ENCODE assay signal across 29 cellular contexts in the genomic region with DNA sequence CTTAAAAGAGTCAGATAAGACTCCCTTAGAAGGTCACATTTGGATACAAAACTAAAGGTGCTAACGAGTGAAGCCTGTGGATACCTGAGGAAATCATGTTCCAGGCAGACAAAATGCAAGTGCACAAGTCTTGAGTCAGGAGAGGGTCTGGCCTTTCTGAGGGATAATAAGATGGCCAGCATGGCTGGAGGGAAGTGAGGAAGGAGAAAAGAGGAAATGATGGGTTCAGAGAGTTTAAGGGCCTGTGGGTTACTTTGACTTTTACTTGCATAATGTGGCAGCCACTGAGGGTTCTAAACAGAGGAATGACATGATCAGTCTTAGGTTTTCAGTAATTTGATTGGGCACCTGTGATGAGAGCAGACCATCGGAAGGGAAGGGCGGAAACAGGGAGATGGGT. TPM values are rescaled to one million over a fixed set of nuclear protein-coding genes. Genes with fewer than 3 reads are reported as not detected.
"Had no signal": no experiment of that assay in that cellular context is flagged by ENCODE, and none has a peak within 500 bp of the region (broad histone marks: within the 10 kb centered on the region; RNA-seq: fewer than 3 reads in every experiment).

No MANE protein-coding gene starts in this region.

- H3K9me3 Mint-ChIP-seq: activated CD4-positive, alpha-beta memory T cell treated with anti-CD3 and anti-CD28 coated beads, Interleukin-2, amount 10 ng/mL, durations not matched to agents 7 days and 5 days had no signal

- H3K27me3 ChIP-seq: body of pancreas had no signal

- H3K4me1 Mint-ChIP-seq: activated CD4-positive, alpha-beta T cell treated with anti-CD3 and anti-CD28 coated beads for 36 hours; T-helper 17 cell had no signal

- H3K4me1 ChIP-seq: SJSA1 had no signal

- ATAC-seq: activated CD4-positive, alpha-beta T cell treated with anti-CD3 and anti-CD28 coated beads for 36 hours; body of pancreas; Panc1; Right ventricle myocardium inferior; SK-N-SH treated with all-trans-retinoic acid at 6 μM for 48 hours; T-helper 17 cell had no signal

- H3K4me3 ChIP-seq: body of pancreas, coronary artery, MG63, SJSA1 had no signal

- H3K27ac ChIP-seq: body of pancreas, coronary artery, SJSA1, WERI-Rb-1 had no signal

- H3K36me3 ChIP-seq: MG63, SJSA1, WERI-Rb-1 had no signal

- H3K27ac Mint-ChIP-seq: activated CD4-positive, alpha-beta memory T cell treated with anti-CD3 and anti-CD28 coated beads, Interleukin-2, amount 10 ng/mL, durations not matched to agents 7 days and 5 days; activated CD4-positive, alpha-beta T cell treated with anti-CD3 and anti-CD28 coated beads for 36 hours; T-helper 17 cell had no signal

- DNase-seq: activated CD4-positive, alpha-beta memory T cell treated with anti-CD3 and anti-CD28 coated beads, Interleukin-2, amount 10 ng/mL, durations not matched to agents 7 days and 5 days; activated CD4-positive, alpha-beta T cell treated with anti-CD3 and anti-CD28 coated beads for 36 hours; activated CD4-positive, alpha-beta T cell treated with anti-CD3 and anti-CD28 coated beads, Interleukin-2, amount 50 U/mL, for 1 hour; activated CD8-positive, alpha-beta memory T cell treated with anti-CD3 and anti-CD28 coated beads, Interleukin-2, amount 50 U/mL, for 4 hours; activated naive CD4-positive, alpha-beta T cell treated with anti-CD3 and anti-CD28 coated beads, Interleukin-2, amount 50 U/mL, for 16 hours; activated T-cell treated with anti-CD3 and anti-CD28 coated beads, Interleukin-2, amount 50 U/mL, for 1 hour; aorta; body of pancreas; central memory CD4-positive, alpha-beta T cell; MG63; NCI-H1092 treated with DMSO at 0.1 percent for 48 hours; NCI-H1436; NCI-H1694 treated with DMSO at 0.1 percent for 48 hours; NCI-H2029 treated with DMSO at 0.1 percent for 48 hours; NCI-H345; NCI-H510A; NCI-H526 treated with DMSO at 0.1 percent for 48 hours; NCI-H82; OCI-M1; RPMI8226; T-helper 17 cell; T-helper 9 cell; WERI-Rb-1 had no signal

- H3K4me3 Mint-ChIP-seq: activated CD4-positive, alpha-beta memory T cell treated with anti-CD3 and anti-CD28 coated beads, Interleukin-2, amount 10 ng/mL, durations not matched to agents 7 days and 5 days; activated CD4-positive, alpha-beta T cell treated with anti-CD3 and anti-CD28 coated beads for 36 hours; T-helper 17 cell had no signal

- H3K9me3 ChIP-seq: body of pancreas, MG63, SJSA1 had no signal

RNA-seq across cellular contexts. Expression of a gene that starts 3.5 kb away (rescaled TPM):
- total RNA-seq: activated CD4-positive, alpha-beta memory T cell treated with anti-CD3 and anti-CD28 coated beads, Interleukin-2, amount 10 ng/mL, durations not matched to agents 7 days and 5 days; activated CD4-positive, alpha-beta T cell treated with anti-CD3 and anti-CD28 coated beads for 36 hours; bronchial epithelial cell; SJSA1; T-helper 17 cell had no signal
